Comparison of ENCODE assay signal across 11 cellular contexts in genomic region chr22:42697542-42698013, GRCh38. TPM values are rescaled to one million over a fixed set of nuclear protein-coding genes. Genes with fewer than 3 reads are reported as not detected.
DNase-seq lines count a peak whose midpoint lies in the region; ATAC-seq, FAIRE-seq and TF ChIP-seq lines count a peak whose summit lies in the region.
"Had no signal": no experiment of that assay in that cellular context is flagged by ENCODE, and none has a peak within 500 bp of the region (broad histone marks: within the 10 kb centered on the region; RNA-seq: fewer than 3 reads in every experiment).

No MANE protein-coding gene starts in this region.

- no peaks in the 10 kb centered on the region for H3K9me3 ChIP-seq in fibroblast of lung (ENCODE audit: control insufficient read depth, insufficient read depth, low read depth, low read length)

- H3K36me3 ChIP-seq in fibroblast of lung (ENCODE audit: control insufficient read depth, insufficient read depth, low read length) = no peaks in the 10 kb centered on the region

- no peak overlapping the region for H2AFZ ChIP-seq in fibroblast of lung (ENCODE audit: low read length)

- H3K9me3 Mint-ChIP-seq in nephron = no peaks in the 10 kb centered on the region
- H3K9me3 Mint-ChIP-seq: activated naive CD4-positive, alpha-beta T cell treated with anti-CD3 and anti-CD28 coated beads for 36 hours; memory B cell had no signal

- FAIRE-seq in RCC 7860 (lab: Jason Lieb, UNC) = no peak

- TF ChIP-seq CTCF in fibroblast of lung (conservative IDR thresholded peaks at IDR 0.05 in 1 of 2, IDR thresholded peaks at IDR 0.05 in 1 of 2; ENCODE audit: low read depth in 1 of 2, low read length in 2 of 2) (no peak), nephron (IDR thresholded peaks at IDR 0.05; ENCODE audit: unreplicated experiment in 3 of 3) (no peak)

- no peak overlapping the region for H3K9ac ChIP-seq in fibroblast of lung (ENCODE audit: insufficient read depth, low read length)

- peak overlapping the region in 2 of 3 experiments; percentile 16 to 17 for H3K27ac Mint-ChIP-seq in nephron
- H3K27ac Mint-ChIP-seq: activated naive CD4-positive, alpha-beta T cell treated with anti-CD3 and anti-CD28 coated beads for 36 hours; B cell; memory B cell had no signal

- peaks cover 8% of the 10 kb centered on the region for H3K4me1 ChIP-seq in fibroblast of lung (ENCODE audit: control insufficient read depth, extremely low read depth, insufficient read depth, low read length)

- no peaks in the 10 kb centered on the region for H3K36me3 Mint-ChIP-seq in nephron (ENCODE audit: low read depth)
- H3K36me3 Mint-ChIP-seq: memory B cell had no signal

- no peaks in the 10 kb centered on the region for H3K27me3 ChIP-seq in fibroblast of lung (ENCODE audit: control insufficient read depth, insufficient read depth, low read length)

- H3K4me2 ChIP-seq in fibroblast of lung (ENCODE audit: extremely low read depth, insufficient read depth, low read length) = no peak overlapping the region

- H3K27me3 Mint-ChIP-seq in nephron (ENCODE audit: low read depth) = peaks cover 8% of the 10 kb centered on the region
- H3K27me3 Mint-ChIP-seq: B cell had no signal

- H4K20me1 ChIP-seq in fibroblast of lung (ENCODE audit: control insufficient read depth, extremely low read depth, insufficient read depth, low read length) = no peaks in the 10 kb centered on the region

- H3K4me1 Mint-ChIP-seq in nephron = peaks cover 19% of the 10 kb centered on the region

- H3K79me2 ChIP-seq in fibroblast of lung (ENCODE audit: control insufficient read depth, insufficient read depth, low read length) = no peaks in the 10 kb centered on the region

- peak overlapping the region; percentile 13 for H3K27ac ChIP-seq in fibroblast of lung (ENCODE audit: insufficient read depth, low read length)

- ATAC-seq in GM21717 (IDR thresholded peaks at IDR 0.05; ENCODE audit: unreplicated experiment) (no peak), GM19463 (IDR thresholded peaks at IDR 0.05; ENCODE audit: unreplicated experiment) (no peak), HG02610 (IDR thresholded peaks at IDR 0.05; ENCODE audit: unreplicated experiment) (no peak)

- no peak overlapping the region for H3K4me3 Mint-ChIP-seq in nephron
- H3K4me3 Mint-ChIP-seq: activated naive CD4-positive, alpha-beta T cell treated with anti-CD3 and anti-CD28 coated beads for 36 hours; B cell; memory B cell had no signal

- no peak overlapping the region for H3K4me3 ChIP-seq in fibroblast of lung (replicated peaks in 1 of 4; ENCODE audit: control extremely low read depth in 1 of 4, insufficient read depth in 1 of 4, low read depth in 3 of 4, low read length in 4 of 4)

- DNase-seq in AG08395 (ENCODE audit: low spot score) (peak; percentile 87), RCC 7860 (ENCODE audit: low spot score) (peak; percentile 58), fibroblast of lung (ENCODE audit: low read depth in 2 of 2) (peak; percentile 81 to 84), DMS 273 (lab: John Stamatoyannopoulos, UW; ENCODE audit: unreplicated experiment) (no peak)
- DNase-seq: activated naive CD4-positive, alpha-beta T cell treated with anti-CD3 and anti-CD28 coated beads for 36 hours had no signal

RNA-seq across cellular contexts. Expression of gene A4GALT, which starts 23.1 kb away (rescaled TPM):
- 14.9 and 16.2 TPM in 2 replicates for total RNA-seq in fibroblast of lung
- 6.8 and 9.3 TPM in 2 replicates for polyA plus RNA-seq in fibroblast of lung
- 12.8 and 19.4 TPM in 2 replicates for polyA plus RNA-seq in fibroblast of lung (2012)
- 11.3 and 13.5 TPM in 2 replicates for polyA minus RNA-seq in fibroblast of lung (ENCODE audit: low replicate concordance)
- total RNA-seq: activated naive CD4-positive, alpha-beta T cell treated with anti-CD3 and anti-CD28 coated beads for 36 hours had no signal

RNA-seq across cellular contexts. Expression of gene CYB5R3, which starts 48.4 kb away (rescaled TPM):
- total RNA-seq in fibroblast of lung = 36.5 and 82.1 TPM in 2 replicates
- 234 and 298 TPM in 2 replicates for polyA plus RNA-seq in fibroblast of lung
- 321 and 443 TPM in 2 replicates for polyA plus RNA-seq in fibroblast of lung (2012)
- 361 and 617 TPM in 2 replicates for polyA minus RNA-seq in fibroblast of lung (ENCODE audit: low replicate concordance)

RNA-seq across cellular contexts. Expression of gene ATP5MGL, which starts 57.2 kb away (rescaled TPM):
- total RNA-seq in fibroblast of lung = 0.51 and 0.66 TPM in 2 replicates
- 0.08 and 0.11 TPM in 2 replicates for polyA plus RNA-seq in fibroblast of lung
- not detected in 2 replicates for polyA plus RNA-seq in fibroblast of lung (2012)
- not detected in 2 replicates for polyA minus RNA-seq in fibroblast of lung (ENCODE audit: low replicate concordance)
